9 cellular contexts compared by ENCODE assay signal in genomic region chr1:62500210-62500609, GRCh38.
"Had no signal": no experiment of that assay in that cellular context is flagged by ENCODE, and none has a peak within 500 bp of the region (broad histone marks: within the 10 kb centered on the region; RNA-seq: fewer than 3 reads in every experiment).

No MANE protein-coding gene starts in this region.

- DNase-seq: H9, HCEC 1CT, HFFc6, IMR-90 had no signal

- H3K4me3 ChIP-seq: GM23338, K562 had no signal

- FAIRE-seq: H1, H54, HTR-8/SVneo, K562 had no signal

- ATAC-seq: GM23338, K562 had no signal
